In the genomic region with DNA sequence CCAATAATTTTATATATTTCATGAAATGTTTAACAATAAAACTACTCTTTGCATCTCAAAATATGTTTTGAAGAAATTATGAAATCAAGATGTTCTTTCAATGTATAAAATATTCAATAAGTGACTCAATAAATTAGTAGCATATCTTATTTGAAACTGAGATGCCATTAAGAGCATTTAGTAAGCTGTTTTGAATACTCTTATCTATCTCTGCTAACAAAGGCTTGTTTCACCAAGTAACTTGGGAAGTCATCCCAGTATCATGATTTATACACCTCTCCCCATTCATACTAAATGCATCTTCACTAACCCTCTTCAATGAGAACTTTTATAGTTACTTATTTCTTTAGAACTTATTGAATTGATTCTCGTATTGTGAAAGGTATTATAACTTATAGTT, we compare ENCODE assay signal across 19 cellular contexts. TPM values are rescaled to one million over a fixed set of nuclear protein-coding genes. Genes with fewer than 3 reads are reported as not detected.
DNase-seq lines count a peak whose midpoint lies in the region; ATAC-seq and TF ChIP-seq lines count a peak whose summit lies in the region.
"Had no signal": no experiment of that assay in that cellular context is flagged by ENCODE, and none has a peak within 500 bp of the region (broad histone marks: within the 10 kb centered on the region; RNA-seq: fewer than 3 reads in every experiment).

No MANE protein-coding gene starts in this region.

- no CpG with 5 or more reads among the region's 1 CpG for WGBS in IMR-90 (ENCODE audit: extremely low coverage in 2 of 2, insufficient read length in 1 of 2), 2 experiments

- H3K4me3 ChIP-seq in IMR-90 (ENCODE audit: insufficient read depth, low read depth, low read length): no peak overlapping the region
- no peak overlapping the region for H3K4me3 ChIP-seq in fibroblast of the aortic adventitia (ENCODE audit: low read depth, low read length)
- H3K4me3 ChIP-seq in HAP-1: no peak overlapping the region
- H3K4me3 ChIP-seq: SK-N-MC had no signal

- H4K91ac ChIP-seq in IMR-90 (ENCODE audit: insufficient read depth, low read depth, low read length): no peak overlapping the region

- no peak for ATAC-seq in IMR-90 (ENCODE audit: low read depth)

- H3K14ac ChIP-seq in IMR-90 (replicated peaks; ENCODE audit: low read depth, low read length): no peak overlapping the region

- peak; percentile 16 for DNase-seq in IMR-90
- DNase-seq in fibroblast of the aortic adventitia (ENCODE audit: low read depth): peak; percentile 30
- no peak for DNase-seq in NCI-H345 (lab: John Stamatoyannopoulos, UW)
- DNase-seq in HAP-1 (ENCODE audit: low spot score in 2 of 2): no peak
- no peak for DNase-seq in C1 segment of cervical spinal cord (lab: John Stamatoyannopoulos, UW)
- DNase-seq in SIG-M5 treated with dmso at 0.1 percent for 504 hours (lab: John Stamatoyannopoulos, UW; ENCODE audit: unreplicated experiment): no peak
- DNase-seq: CD8-positive, alpha-beta memory T cell; DMS79 treated with DMSO at 0.1 percent for 48 hours; GF-D8; H7; KBM-7; MM.1S; NCI-H2029; NCI-H2227 treated with DMSO at 0.1 percent for 48 hours; NCI-H510A; NCI-H69; RPMI8226 had no signal

- H3K36me3 ChIP-seq in IMR-90 (ENCODE audit: control insufficient read depth, insufficient read depth, low read length) (no peaks in the 10 kb centered on the region), HAP-1 (replicated peaks) (no peaks in the 10 kb centered on the region)

- no peak for TF ChIP-seq RAD21 in IMR-90 (IDR thresholded peaks at IDR 0.05; ENCODE audit: low read length)

- no peak overlapping the region for H2AK9ac ChIP-seq in IMR-90 (replicated peaks; ENCODE audit: low read depth, low read length, poor library complexity)

- H3K23ac ChIP-seq in IMR-90 (ENCODE audit: low read depth, low read length): peak overlapping the region; percentile 48; the same call in 1 of the 2 replicates

- dilution Hi-C loops in IMR-90 (cut with HindIII; ENCODE audit: low sequenced_read_pairs, unreplicated experiment): no loop called here

- H3K56ac ChIP-seq in IMR-90 (ENCODE audit: extremely low read depth, insufficient read depth, low read length): no peak overlapping the region

- BruUV-seq in IMR-90 (replicated peaks; lab: Mats Ljungman, UMichigan): no TSS peak

- peaks cover 14% of the 10 kb centered on the region for H3K4me1 ChIP-seq in IMR-90 (ENCODE audit: control insufficient read depth, insufficient read depth, low read length)
- peaks cover 22% of the 10 kb centered on the region for H3K4me1 ChIP-seq in HAP-1

- H3K4me2 ChIP-seq in IMR-90 (ENCODE audit: low read depth, low read length): no peak overlapping the region

- POLR2A ChIA-PET in IMR-90 (lab: Charles Lee; ENCODE audit: unreplicated experiment): interaction anchor here (0.7 kb wide), 1 partner anchor 13 kb away, joined by 3 read pairs; no protein-coding TSS in a partner anchor

- H4K8ac ChIP-seq in IMR-90 (ENCODE audit: low read depth in 2 of 2, low read length in 2 of 2): no peak overlapping the region

- no peak overlapping the region for H3K9ac ChIP-seq in IMR-90 (ENCODE audit: low read depth, low read length)

- no peak overlapping the region for H3K27ac ChIP-seq in IMR-90 (ENCODE audit: insufficient read depth, low read length)
- peak overlapping the region; percentile 47 for H3K27ac ChIP-seq in VCaP
- H3K27ac ChIP-seq: SK-N-MC had no signal

- no peak for TF ChIP-seq CTCF in IMR-90 (conservative IDR thresholded peaks at IDR 0.05; ENCODE audit: low read depth, low read length)
- no peak for TF ChIP-seq CTCF in VCaP (conservative IDR thresholded peaks at IDR 0.05)
- TF ChIP-seq CTCF in fibroblast of the aortic adventitia (IDR thresholded peaks at IDR 0.05; ENCODE audit: insufficient read depth, low read length): no peak

- H3K27me3 ChIP-seq in IMR-90 (ENCODE audit: control insufficient read depth, insufficient read depth, low read length) (no peaks in the 10 kb centered on the region), HAP-1 (ENCODE audit: low read depth) (no peaks in the 10 kb centered on the region)

- in situ Hi-C loops in IMR-90 (cut with MboI; ENCODE audit: low sequenced_read_pairs) (no loop called here), HAP-1 (cut with MboI; ENCODE audit: low sequenced_read_pairs) (no loop called here)

- H2AFZ ChIP-seq in IMR-90 (replicated peaks; ENCODE audit: low read length, poor library complexity): no peak overlapping the region

- no peak overlapping the region for H3K18ac ChIP-seq in IMR-90 (ENCODE audit: low read depth, low read length)

- no peaks in the 10 kb centered on the region for H3K9me1 ChIP-seq in IMR-90 (ENCODE audit: insufficient read depth, low read length)

- H2BK20ac ChIP-seq in IMR-90 (ENCODE audit: low read depth, low read length): no peak overlapping the region

- H2BK120ac ChIP-seq in IMR-90 (ENCODE audit: low read depth, low read length): no peak overlapping the region; the same call in 1 of the 2 replicates

- H4K20me1 ChIP-seq in IMR-90 (ENCODE audit: insufficient read depth, low read length): no peaks in the 10 kb centered on the region

- no peak for TF ChIP-seq POLR2A in IMR-90 (IDR thresholded peaks at IDR 0.05; ENCODE audit: low read depth, low read length)

- no peak overlapping the region for H4K5ac ChIP-seq in IMR-90 (ENCODE audit: low read depth, low read length)

- no peaks in the 10 kb centered on the region for H3K9me3 ChIP-seq in IMR-90 (ENCODE audit: control insufficient read depth, insufficient read depth, low read length)
- H3K9me3 ChIP-seq in HAP-1: no peaks in the 10 kb centered on the region

- no peak overlapping the region for H2BK15ac ChIP-seq in IMR-90 (ENCODE audit: low read depth, low read length)

- no peaks in the 10 kb centered on the region; a peak in 1 of 4 replicates for H3K79me1 ChIP-seq in IMR-90 (ENCODE audit: low read depth in 1 of 2, low read length in 2 of 2)

- no peak overlapping the region for H2AK5ac ChIP-seq in IMR-90 (ENCODE audit: low read depth, low read length)

- H2BK5ac ChIP-seq in IMR-90 (ENCODE audit: low read depth, low read length, poor library complexity, severe bottlenecking): peak overlapping the region; percentile 47

- H3K4ac ChIP-seq in IMR-90 (ENCODE audit: low read depth, low read length): no peak overlapping the region

- intact Hi-C loops in IMR-90 (cut with micrococcal nuclease): no loop called here

- CTCF ChIA-PET in IMR-90 (lab: Yijun Ruan, JAX): interaction anchor here (1.3 kb wide), 1 partner anchor 8 kb away, joined by 5 read pairs; no protein-coding TSS in a partner anchor

TF ChIP-seq in IMR-90, 13 proteins besides CTCF, POLR2A, EP300 and RAD21:
- TF ChIP-seq CHD1 (IDR thresholded peaks at IDR 0.05; ENCODE audit: low read depth, low read length): no peak
- TF ChIP-seq, protein P1, sequence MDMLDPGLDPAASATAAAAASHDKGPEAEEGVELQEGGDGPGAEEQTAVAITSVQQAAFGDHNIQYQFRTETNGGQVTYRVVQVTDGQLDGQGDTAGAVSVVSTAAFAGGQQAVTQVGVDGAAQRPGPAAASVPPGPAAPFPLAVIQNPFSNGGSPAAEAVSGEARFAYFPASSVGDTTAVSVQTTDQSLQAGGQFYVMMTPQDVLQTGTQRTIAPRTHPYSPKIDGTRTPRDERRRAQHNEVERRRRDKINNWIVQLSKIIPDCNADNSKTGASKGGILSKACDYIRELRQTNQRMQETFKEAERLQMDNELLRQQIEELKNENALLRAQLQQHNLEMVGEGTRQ (IDR thresholded peaks at IDR 0.05; ENCODE audit: low read depth, low read length): no peak

RNA-seq across cellular contexts. Expression of a gene that starts 43.1 kb away (rescaled TPM):
- total RNA-seq in IMR-90 (2012; rRNA removed) (6.3 and 8.3 TPM in 2 replicates), fibroblast of the aortic adventitia (ENCODE audit: low replicate concordance) (21.5 and 24.2 TPM in 2 replicates)
- 2.8 and 3.4 TPM in 2 replicates for polyA plus RNA-seq in IMR-90 (2012; rRNA removed)
- 1.2 TPM in 2 replicates for polyA plus RNA-seq in IMR-90 (2012; cell fraction: cytosol; rRNA removed)
- polyA plus RNA-seq in IMR-90 (2012; cell fraction: nucleus; rRNA removed; ENCODE audit: low replicate concordance): 1.6 and 12.3 TPM in 2 replicates

Comparison
In these comparisons a context has a peak if more than half of its experiments do, and no peak if none do; other contexts are left out.
1. DNase-seq: peak in IMR-90 (single experiment) and fibroblast of the aortic adventitia (single experiment); none in NCI-H345 (single experiment), HAP-1 (0 of 2), C1 segment of cervical spinal cord (0 of 14) and SIG-M5 treated with dmso at 0.1 percent for 504 hours (single experiment).